1 cellular context compared by ENCODE assay signal in the genomic region with DNA sequence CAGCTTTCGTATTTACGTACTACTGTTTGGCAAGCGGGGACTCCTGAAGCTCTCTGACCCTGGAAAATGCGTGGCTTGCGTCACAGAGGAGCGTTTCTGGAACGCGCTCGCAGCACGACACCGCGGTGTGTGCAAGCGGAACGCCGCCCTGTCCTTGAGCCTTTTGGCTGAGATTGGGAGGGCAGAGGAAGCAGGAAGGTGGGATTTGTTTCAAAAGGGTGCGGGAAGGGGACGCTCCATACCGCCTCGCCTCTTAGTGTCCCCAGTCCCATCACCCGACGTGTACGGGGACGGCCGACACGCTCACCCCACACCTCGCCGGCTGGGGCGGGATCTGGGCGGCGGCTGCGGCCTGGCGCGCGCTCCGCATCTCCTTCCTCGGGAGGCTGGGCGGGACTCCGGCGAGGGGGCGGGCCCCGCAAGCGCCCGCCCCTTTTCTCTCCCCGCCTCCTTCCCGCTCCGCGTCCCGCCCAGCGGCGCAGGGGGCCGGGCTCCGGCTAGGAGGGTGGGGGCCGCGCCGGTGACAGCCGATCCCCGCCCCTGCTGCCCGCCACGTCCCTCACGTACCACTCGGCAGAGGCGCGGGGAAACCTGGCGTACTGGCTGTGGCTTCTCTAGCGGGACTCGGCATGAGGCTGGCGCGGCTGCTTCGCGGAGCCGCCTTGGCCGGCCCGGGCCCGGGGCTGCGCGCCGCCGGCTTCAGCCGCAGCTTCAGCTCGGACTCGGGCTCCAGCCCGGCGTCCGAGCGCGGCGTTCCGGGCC.
TF ChIP-seq lines count a peak whose summit lies in the region.

Gene PDK1 (plus strand): TSS at position 569 of the 762 bp plus-strand sequence. CDS start 61 bp downstream, at position 630.

TF ChIP-seq in GM23338, 12 proteins besides CTCF, POLR2A, EP300 and RAD21 (continued from another document):
- TF ChIP-seq, protein P1, sequence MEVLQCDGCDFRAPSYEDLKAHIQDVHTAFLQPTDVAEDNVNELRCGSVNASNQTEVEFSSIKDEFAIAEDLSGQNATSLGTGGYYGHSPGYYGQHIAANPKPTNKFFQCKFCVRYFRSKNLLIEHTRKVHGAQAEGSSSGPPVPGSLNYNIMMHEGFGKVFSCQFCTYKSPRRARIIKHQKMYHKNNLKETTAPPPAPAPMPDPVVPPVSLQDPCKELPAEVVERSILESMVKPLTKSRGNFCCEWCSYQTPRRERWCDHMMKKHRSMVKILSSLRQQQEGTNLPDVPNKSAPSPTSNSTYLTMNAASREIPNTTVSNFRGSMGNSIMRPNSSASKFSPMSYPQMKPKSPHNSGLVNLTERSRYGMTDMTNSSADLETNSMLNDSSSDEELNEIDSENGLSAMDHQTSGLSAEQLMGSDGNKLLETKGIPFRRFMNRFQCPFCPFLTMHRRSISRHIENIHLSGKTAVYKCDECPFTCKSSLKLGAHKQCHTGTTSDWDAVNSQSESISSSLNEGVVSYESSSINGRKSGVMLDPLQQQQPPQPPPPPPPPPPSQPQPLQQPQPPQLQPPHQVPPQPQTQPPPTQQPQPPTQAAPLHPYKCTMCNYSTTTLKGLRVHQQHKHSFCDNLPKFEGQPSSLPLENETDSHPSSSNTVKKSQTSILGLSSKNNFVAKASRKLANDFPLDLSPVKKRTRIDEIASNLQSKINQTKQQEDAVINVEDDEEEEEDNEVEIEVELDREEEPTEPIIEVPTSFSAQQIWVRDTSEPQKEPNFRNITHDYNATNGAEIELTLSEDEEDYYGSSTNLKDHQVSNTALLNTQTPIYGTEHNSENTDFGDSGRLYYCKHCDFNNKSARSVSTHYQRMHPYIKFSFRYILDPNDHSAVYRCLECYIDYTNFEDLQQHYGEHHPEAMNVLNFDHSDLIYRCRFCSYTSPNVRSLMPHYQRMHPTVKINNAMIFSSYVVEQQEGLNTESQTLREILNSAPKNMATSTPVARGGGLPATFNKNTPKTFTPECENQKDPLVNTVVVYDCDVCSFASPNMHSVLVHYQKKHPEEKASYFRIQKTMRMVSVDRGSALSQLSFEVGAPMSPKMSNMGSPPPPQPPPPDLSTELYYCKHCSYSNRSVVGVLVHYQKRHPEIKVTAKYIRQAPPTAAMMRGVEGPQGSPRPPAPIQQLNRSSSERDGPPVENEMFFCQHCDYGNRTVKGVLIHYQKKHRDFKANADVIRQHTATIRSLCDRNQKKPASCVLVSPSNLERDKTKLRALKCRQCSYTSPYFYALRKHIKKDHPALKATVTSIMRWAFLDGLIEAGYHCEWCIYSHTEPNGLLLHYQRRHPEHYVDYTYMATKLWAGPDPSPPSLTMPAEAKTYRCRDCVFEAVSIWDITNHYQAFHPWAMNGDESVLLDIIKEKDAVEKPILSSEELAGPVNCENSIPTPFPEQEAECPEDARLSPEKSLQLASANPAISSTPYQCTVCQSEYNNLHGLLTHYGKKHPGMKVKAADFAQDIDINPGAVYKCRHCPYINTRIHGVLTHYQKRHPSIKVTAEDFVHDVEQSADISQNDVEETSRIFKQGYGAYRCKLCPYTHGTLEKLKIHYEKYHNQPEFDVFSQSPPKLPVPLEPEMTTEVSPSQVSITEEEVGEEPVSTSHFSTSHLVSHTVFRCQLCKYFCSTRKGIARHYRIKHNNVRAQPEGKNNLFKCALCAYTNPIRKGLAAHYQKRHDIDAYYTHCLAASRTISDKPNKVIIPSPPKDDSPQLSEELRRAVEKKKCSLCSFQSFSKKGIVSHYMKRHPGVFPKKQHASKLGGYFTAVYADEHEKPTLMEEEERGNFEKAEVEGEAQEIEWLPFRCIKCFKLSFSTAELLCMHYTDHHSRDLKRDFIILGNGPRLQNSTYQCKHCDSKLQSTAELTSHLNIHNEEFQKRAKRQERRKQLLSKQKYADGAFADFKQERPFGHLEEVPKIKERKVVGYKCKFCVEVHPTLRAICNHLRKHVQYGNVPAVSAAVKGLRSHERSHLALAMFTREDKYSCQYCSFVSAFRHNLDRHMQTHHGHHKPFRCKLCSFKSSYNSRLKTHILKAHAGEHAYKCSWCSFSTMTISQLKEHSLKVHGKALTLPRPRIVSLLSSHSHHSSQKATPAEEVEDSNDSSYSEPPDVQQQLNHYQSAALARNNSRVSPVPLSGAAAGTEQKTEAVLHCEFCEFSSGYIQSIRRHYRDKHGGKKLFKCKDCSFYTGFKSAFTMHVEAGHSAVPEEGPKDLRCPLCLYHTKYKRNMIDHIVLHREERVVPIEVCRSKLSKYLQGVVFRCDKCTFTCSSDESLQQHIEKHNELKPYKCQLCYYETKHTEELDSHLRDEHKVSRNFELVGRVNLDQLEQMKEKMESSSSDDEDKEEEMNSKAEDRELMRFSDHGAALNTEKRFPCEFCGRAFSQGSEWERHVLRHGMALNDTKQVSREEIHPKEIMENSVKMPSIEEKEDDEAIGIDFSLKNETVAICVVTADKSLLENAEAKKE (CRISPR knock-in tag; IDR thresholded peaks at IDR 0.05): no peak
- TF ChIP-seq STAT1 (IDR thresholded peaks at IDR 0.05; ENCODE audit: unreplicated experiment) (no peak), REST (IDR thresholded peaks at IDR 0.05; ENCODE audit: unreplicated experiment) (no peak), ZNF114 (CRISPR knock-in tag; IDR thresholded peaks at IDR 0.05) (no peak)
